13 cellular contexts compared by ENCODE assay signal in the genomic region with DNA sequence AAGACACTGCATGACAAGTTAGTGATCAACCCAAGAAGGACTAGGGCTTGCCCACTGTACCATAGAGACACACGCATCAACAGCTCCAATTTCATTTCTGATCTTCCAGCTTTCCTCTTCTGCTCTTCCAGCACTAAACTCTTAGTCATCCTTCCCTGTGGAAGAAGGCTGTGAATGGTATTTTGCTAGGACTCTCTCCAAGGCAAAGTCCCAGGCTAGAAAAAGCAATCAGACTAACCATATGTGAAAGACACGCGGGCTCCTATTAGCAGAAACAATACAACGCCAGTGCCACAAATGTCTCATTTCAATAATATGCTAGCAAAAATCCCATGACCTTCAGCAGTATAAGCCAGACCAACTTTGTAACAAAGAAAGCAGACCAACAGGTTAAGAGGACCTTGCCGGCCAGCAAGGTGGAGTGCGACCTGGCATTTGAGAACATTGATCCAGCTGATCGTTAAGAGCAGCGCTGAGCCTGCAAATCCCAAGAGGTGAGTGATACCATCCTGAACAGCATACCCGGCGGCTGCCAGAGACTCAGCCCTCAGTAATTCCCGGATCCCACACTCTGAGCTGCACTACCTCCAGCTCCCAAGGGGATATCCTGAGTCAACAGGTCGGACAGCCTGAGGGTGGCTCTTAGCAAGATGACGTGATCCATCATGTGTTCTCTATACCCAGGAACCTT.
DNase-seq lines count a peak whose midpoint lies in the region; ATAC-seq and TF ChIP-seq lines count a peak whose summit lies in the region.
"Had no signal": no experiment of that assay in that cellular context is flagged by ENCODE, and none has a peak within 500 bp of the region (broad histone marks: within the 10 kb centered on the region; RNA-seq: fewer than 3 reads in every experiment).

No MANE protein-coding gene starts in this region.

- H3K4me2 ChIP-seq in GM23338, result no peak overlapping the region

- H3K4me3 Mint-ChIP-seq in CD4-positive, CD25-positive, alpha-beta regulatory T cell, result no peak overlapping the region
- no peak overlapping the region for H3K4me3 Mint-ChIP-seq in GM23338
- H3K4me3 Mint-ChIP-seq: mesothelial cell of epicardium had no signal

- H3K36me3 Mint-ChIP-seq in CD4-positive, CD25-positive, alpha-beta regulatory T cell, result peaks cover 31% of the 10 kb centered on the region
- H3K36me3 Mint-ChIP-seq in GM23338 (ENCODE audit: low read depth), result peaks cover 24% of the 10 kb centered on the region

- 0 out of 2 replicates have a peak, but pooled peaks cover 3% of the 10 kb centered on the region for H3F3A ChIP-seq in GM23338 (replicated peaks; ENCODE audit: low read depth)

- peaks cover 8% of the 10 kb centered on the region for H3K4me1 ChIP-seq in CD4-positive, CD25-positive, alpha-beta regulatory T cell (ENCODE audit: control insufficient read depth, insufficient read depth, low read length, poor library complexity, severe bottlenecking)
- H3K4me1 ChIP-seq in GM23338 (ENCODE audit: insufficient read depth), result peaks cover 55% of the 10 kb centered on the region
- H3K4me1 ChIP-seq: esophagus muscularis mucosa, prostate gland had no signal

- no peaks in the 10 kb centered on the region for H3K9me2 ChIP-seq in GM23338 (ENCODE audit: insufficient read depth)

- no peaks in the 10 kb centered on the region for H3K9me3 ChIP-seq in CD4-positive, CD25-positive, alpha-beta regulatory T cell (ENCODE audit: control insufficient read depth in 2 of 2, low read length in 2 of 2)
- H3K9me3 ChIP-seq: esophagus muscularis mucosa, prostate gland had no signal

- peak overlapping the region in 2 of 3 donors; percentile 1 to 3 for H3K27ac Mint-ChIP-seq in CD4-positive, CD25-positive, alpha-beta regulatory T cell
- H3K27ac Mint-ChIP-seq in GM23338, result peak overlapping the region; percentile 54; the same call in 1 of the 2 replicates
- H3K27ac Mint-ChIP-seq: mesothelial cell of epicardium had no signal

- no peak overlapping the region for H3K4me3 ChIP-seq in CD4-positive, CD25-positive, alpha-beta regulatory T cell (ENCODE audit: low read depth, low read length)
- H3K4me3 ChIP-seq in GM23338 (no peak overlapping the region), astrocyte of the spinal cord (ENCODE audit: low read depth, low read length) (no peak overlapping the region)
- H3K4me3 ChIP-seq: esophagus muscularis mucosa, prostate gland had no signal

- H3K27ac ChIP-seq in CD4-positive, CD25-positive, alpha-beta regulatory T cell (ENCODE audit: insufficient read depth, low read length, poor library complexity, severe bottlenecking), result no peak overlapping the region
- peak overlapping the region; percentile 57; the same call in 1 of the 2 replicates for H3K27ac ChIP-seq in GM23338 (ENCODE audit: low read depth)
- H3K27ac ChIP-seq: esophagus muscularis mucosa, prostate gland had no signal

- TF ChIP-seq CTCF in GM23338 (conservative IDR thresholded peaks at IDR 0.05; ENCODE audit: low read depth in 2 of 2) (no peak), astrocyte of the spinal cord (IDR thresholded peaks at IDR 0.05; ENCODE audit: low read depth, low read length) (no peak)

- H3K4me1 Mint-ChIP-seq in CD4-positive, CD25-positive, alpha-beta regulatory T cell, result peaks cover 18 to 65% (median 38%) of the 10 kb centered on the region in 4 donors
- H3K4me1 Mint-ChIP-seq in GM23338, result peaks cover 65% of the 10 kb centered on the region

- no peaks in the 10 kb centered on the region for H3K27me3 Mint-ChIP-seq in CD4-positive, CD25-positive, alpha-beta regulatory T cell
- no peaks in the 10 kb centered on the region for H3K27me3 Mint-ChIP-seq in GM23338 (ENCODE audit: insufficient read depth, low read depth, poor library complexity)

- no peaks in the 10 kb centered on the region for H3K27me3 ChIP-seq in CD4-positive, CD25-positive, alpha-beta regulatory T cell (ENCODE audit: control insufficient read depth, insufficient read depth, low read length)
- no peaks in the 10 kb centered on the region for H3K27me3 ChIP-seq in GM23338 (ENCODE audit: insufficient read depth)
- H3K27me3 ChIP-seq: esophagus muscularis mucosa had no signal

- H2AFZ ChIP-seq in GM23338, result no peak overlapping the region

- in situ Hi-C loops in astrocyte of the spinal cord (cut with HindIII; ENCODE audit: low sequenced_read_pairs), result no loop called here

- ATAC-seq in CD4-positive, CD25-positive, alpha-beta regulatory T cell (ENCODE audit: low read depth in 2 of 2), result no peak
- peak; percentile 46 for ATAC-seq in GM23338
- ATAC-seq in HG03025 (IDR thresholded peaks at IDR 0.05; ENCODE audit: low FRiP score, unreplicated experiment), result no peak
- no peak for ATAC-seq in GM21717 (IDR thresholded peaks at IDR 0.05; ENCODE audit: unreplicated experiment)
- ATAC-seq in HG02870 (IDR thresholded peaks at IDR 0.05; ENCODE audit: unreplicated experiment), result no peak

- DNase-seq in CD4-positive, CD25-positive, alpha-beta regulatory T cell, result no peak
- DNase-seq in GM23338 (ENCODE audit: low spot score) (no peak), astrocyte of the spinal cord (ENCODE audit: low read depth, low spot score) (peak; percentile 82), kidney tubule cell (ENCODE audit: low spot score) (peak; percentile 79), D341Med (ENCODE audit: low spot score) (no peak)
- DNase-seq: GOT3; stimulated activated CD4-positive, alpha-beta T cell treated with anti-CD3 and anti-CD28 coated beads, Interleukin-2, amount 100 ng/mL, for 24 hours had no signal

- H3K36me3 ChIP-seq in CD4-positive, CD25-positive, alpha-beta regulatory T cell (ENCODE audit: control insufficient read depth, insufficient read depth, low read length), result peaks cover 17% of the 10 kb centered on the region
- H3K36me3 ChIP-seq in GM23338 (ENCODE audit: insufficient read depth), result no peaks in the 10 kb centered on the region; the same call in 1 of the 2 replicates
- H3K36me3 ChIP-seq: prostate gland had no signal

- H3K79me2 ChIP-seq in GM23338 (replicated peaks; ENCODE audit: insufficient read depth), result peaks cover 99% of the 10 kb centered on the region

- no peaks in the 10 kb centered on the region for H3K9me3 Mint-ChIP-seq in CD4-positive, CD25-positive, alpha-beta regulatory T cell
- no peaks in the 10 kb centered on the region for H3K9me3 Mint-ChIP-seq in GM23338
- H3K9me3 Mint-ChIP-seq: mesothelial cell of epicardium had no signal

- peaks cover 11% of the 10 kb centered on the region for H4K20me1 ChIP-seq in GM23338 (replicated peaks; ENCODE audit: insufficient read depth)

TF ChIP-seq in GM23338, 12 proteins besides CTCF, POLR2A, EP300 and RAD21 (continues in another document):
- TF ChIP-seq ZNF114 (CRISPR knock-in tag; IDR thresholded peaks at IDR 0.05) (no peak), NANOG (IDR thresholded peaks at IDR 0.05; ENCODE audit: borderline replicate concordance) (no peak)
- TF ChIP-seq, protein P1, sequence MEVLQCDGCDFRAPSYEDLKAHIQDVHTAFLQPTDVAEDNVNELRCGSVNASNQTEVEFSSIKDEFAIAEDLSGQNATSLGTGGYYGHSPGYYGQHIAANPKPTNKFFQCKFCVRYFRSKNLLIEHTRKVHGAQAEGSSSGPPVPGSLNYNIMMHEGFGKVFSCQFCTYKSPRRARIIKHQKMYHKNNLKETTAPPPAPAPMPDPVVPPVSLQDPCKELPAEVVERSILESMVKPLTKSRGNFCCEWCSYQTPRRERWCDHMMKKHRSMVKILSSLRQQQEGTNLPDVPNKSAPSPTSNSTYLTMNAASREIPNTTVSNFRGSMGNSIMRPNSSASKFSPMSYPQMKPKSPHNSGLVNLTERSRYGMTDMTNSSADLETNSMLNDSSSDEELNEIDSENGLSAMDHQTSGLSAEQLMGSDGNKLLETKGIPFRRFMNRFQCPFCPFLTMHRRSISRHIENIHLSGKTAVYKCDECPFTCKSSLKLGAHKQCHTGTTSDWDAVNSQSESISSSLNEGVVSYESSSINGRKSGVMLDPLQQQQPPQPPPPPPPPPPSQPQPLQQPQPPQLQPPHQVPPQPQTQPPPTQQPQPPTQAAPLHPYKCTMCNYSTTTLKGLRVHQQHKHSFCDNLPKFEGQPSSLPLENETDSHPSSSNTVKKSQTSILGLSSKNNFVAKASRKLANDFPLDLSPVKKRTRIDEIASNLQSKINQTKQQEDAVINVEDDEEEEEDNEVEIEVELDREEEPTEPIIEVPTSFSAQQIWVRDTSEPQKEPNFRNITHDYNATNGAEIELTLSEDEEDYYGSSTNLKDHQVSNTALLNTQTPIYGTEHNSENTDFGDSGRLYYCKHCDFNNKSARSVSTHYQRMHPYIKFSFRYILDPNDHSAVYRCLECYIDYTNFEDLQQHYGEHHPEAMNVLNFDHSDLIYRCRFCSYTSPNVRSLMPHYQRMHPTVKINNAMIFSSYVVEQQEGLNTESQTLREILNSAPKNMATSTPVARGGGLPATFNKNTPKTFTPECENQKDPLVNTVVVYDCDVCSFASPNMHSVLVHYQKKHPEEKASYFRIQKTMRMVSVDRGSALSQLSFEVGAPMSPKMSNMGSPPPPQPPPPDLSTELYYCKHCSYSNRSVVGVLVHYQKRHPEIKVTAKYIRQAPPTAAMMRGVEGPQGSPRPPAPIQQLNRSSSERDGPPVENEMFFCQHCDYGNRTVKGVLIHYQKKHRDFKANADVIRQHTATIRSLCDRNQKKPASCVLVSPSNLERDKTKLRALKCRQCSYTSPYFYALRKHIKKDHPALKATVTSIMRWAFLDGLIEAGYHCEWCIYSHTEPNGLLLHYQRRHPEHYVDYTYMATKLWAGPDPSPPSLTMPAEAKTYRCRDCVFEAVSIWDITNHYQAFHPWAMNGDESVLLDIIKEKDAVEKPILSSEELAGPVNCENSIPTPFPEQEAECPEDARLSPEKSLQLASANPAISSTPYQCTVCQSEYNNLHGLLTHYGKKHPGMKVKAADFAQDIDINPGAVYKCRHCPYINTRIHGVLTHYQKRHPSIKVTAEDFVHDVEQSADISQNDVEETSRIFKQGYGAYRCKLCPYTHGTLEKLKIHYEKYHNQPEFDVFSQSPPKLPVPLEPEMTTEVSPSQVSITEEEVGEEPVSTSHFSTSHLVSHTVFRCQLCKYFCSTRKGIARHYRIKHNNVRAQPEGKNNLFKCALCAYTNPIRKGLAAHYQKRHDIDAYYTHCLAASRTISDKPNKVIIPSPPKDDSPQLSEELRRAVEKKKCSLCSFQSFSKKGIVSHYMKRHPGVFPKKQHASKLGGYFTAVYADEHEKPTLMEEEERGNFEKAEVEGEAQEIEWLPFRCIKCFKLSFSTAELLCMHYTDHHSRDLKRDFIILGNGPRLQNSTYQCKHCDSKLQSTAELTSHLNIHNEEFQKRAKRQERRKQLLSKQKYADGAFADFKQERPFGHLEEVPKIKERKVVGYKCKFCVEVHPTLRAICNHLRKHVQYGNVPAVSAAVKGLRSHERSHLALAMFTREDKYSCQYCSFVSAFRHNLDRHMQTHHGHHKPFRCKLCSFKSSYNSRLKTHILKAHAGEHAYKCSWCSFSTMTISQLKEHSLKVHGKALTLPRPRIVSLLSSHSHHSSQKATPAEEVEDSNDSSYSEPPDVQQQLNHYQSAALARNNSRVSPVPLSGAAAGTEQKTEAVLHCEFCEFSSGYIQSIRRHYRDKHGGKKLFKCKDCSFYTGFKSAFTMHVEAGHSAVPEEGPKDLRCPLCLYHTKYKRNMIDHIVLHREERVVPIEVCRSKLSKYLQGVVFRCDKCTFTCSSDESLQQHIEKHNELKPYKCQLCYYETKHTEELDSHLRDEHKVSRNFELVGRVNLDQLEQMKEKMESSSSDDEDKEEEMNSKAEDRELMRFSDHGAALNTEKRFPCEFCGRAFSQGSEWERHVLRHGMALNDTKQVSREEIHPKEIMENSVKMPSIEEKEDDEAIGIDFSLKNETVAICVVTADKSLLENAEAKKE (CRISPR knock-in tag; IDR thresholded peaks at IDR 0.05), result no peak

Comparison
In these comparisons a context has a peak if more than half of its experiments do, and no peak if none do; other contexts are left out.
1. DNase-seq: peak in astrocyte of the spinal cord (single experiment) and kidney tubule cell (single experiment); none in CD4-positive, CD25-positive, alpha-beta regulatory T cell (0 of 3), GM23338 (single experiment) and D341Med (single experiment).